8 cellular contexts compared by ENCODE assay signal in the genomic region with DNA sequence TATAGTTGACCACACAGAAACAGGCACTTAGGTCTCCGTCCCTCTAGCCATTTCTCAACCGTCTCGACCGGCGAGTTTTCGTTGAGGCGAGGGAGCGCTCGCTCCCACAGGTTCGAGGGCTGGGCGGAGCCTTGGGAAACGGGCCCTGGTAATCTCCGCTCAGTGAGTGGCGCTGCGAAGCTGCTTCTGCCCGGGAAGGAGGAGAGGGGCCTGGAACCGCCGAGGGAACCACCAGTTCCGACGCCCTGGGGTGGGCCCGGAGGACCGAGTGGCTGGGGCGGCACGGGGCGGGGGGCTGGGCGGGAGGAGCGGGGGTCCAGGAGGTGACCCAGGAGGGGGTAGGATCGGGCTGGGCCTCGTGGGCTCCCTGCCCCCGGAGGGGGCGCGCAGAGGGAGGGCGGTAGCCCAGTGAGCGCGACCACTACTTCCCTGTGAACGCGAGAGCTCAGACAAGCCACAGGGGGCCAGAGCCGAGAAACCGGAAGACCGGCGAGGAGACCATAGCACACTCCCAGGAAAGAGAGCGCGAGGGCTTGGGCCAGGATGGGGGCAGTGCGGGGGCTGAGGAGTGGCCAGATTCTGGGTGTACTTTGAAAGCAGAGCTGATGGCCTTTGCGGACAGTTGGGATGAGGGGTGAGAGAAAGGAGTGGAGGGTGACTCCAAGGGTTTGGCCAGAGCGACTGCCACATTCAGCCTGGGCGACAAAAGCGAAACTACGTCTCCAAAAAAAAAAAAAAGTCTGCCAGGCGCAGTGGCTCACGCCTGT. TPM values are rescaled to one million over a fixed set of nuclear protein-coding genes. Genes with fewer than 3 reads are reported as not detected.
DNase-seq lines count a peak whose midpoint lies in the region; ATAC-seq, FAIRE-seq and TF ChIP-seq lines count a peak whose summit lies in the region.

No MANE protein-coding gene starts in this region.

- H3K4me1 ChIP-seq in SJSA1 (replicated peaks) (peaks cover 35% of the 10 kb centered on the region), testis (peaks cover 23% of the 10 kb centered on the region)

- H3K27me3 Mint-ChIP-seq in activated naive CD4-positive, alpha-beta T cell treated with anti-CD3 and anti-CD28 coated beads, Interleukin-2, amount 10 ng/mL, durations not matched to agents 7 days and 5 days = peaks cover 4% of the 10 kb centered on the region
- peaks cover 8% of the 10 kb centered on the region for H3K27me3 Mint-ChIP-seq in neural crest cell (ENCODE audit: low read depth)

- H3K4me3 ChIP-seq in SJSA1 (peak overlapping the region; percentile 39), testis (peak overlapping the region; percentile 66 to 67)

- TF ChIP-seq POLR2A in testis (IDR thresholded peaks at IDR 0.05) = no peak

- H3K27ac ChIP-seq in SJSA1 (peak overlapping the region; percentile 100), testis (peak overlapping the region; percentile 99 to 100)

- TF ChIP-seq CTCF in neural crest cell (conservative IDR thresholded peaks at IDR 0.05) (no peak), testis (IDR thresholded peaks at IDR 0.05) (no peak)

- no peaks in the 10 kb centered on the region for H3K9me3 Mint-ChIP-seq in activated naive CD4-positive, alpha-beta T cell treated with anti-CD3 and anti-CD28 coated beads, Interleukin-2, amount 10 ng/mL, durations not matched to agents 7 days and 5 days
- no peaks in the 10 kb centered on the region for H3K9me3 Mint-ChIP-seq in neural crest cell

- peak overlapping the region; percentile 94 for H3K4me3 Mint-ChIP-seq in activated naive CD4-positive, alpha-beta T cell treated with anti-CD3 and anti-CD28 coated beads, Interleukin-2, amount 10 ng/mL, durations not matched to agents 7 days and 5 days
- peak overlapping the region; percentile 82 for H3K4me3 Mint-ChIP-seq in neural crest cell

- H3K36me3 ChIP-seq in SJSA1 (no peaks in the 10 kb centered on the region), testis (ENCODE audit: low read depth, missing control alignments) (no peaks in the 10 kb centered on the region)

- H3K27ac Mint-ChIP-seq in activated naive CD4-positive, alpha-beta T cell treated with anti-CD3 and anti-CD28 coated beads, Interleukin-2, amount 10 ng/mL, durations not matched to agents 7 days and 5 days = peak overlapping the region; percentile 99
- H3K27ac Mint-ChIP-seq in neural crest cell (ENCODE audit: unreplicated experiment) = peak overlapping the region; percentile 100

- ATAC-seq in GM18909 (IDR thresholded peaks at IDR 0.05; ENCODE audit: poor library complexity, unreplicated experiment) = no peak

- intact Hi-C loops in testis (cut with DNase I; ENCODE audit: low total_unique reads) = no loop called here

- H3K9me3 ChIP-seq in SJSA1 (replicated peaks) (no peaks in the 10 kb centered on the region), testis (no peaks in the 10 kb centered on the region)

- CTCF ChIA-PET in activated naive CD4-positive, alpha-beta T cell treated with anti-CD3 and anti-CD28 coated beads, Interleukin-2, amount 10 ng/mL, durations not matched to agents 7 days and 5 days (lab: Charles Lee) = interaction anchor here (0.7 to 3.5 kb wide), 9 partner anchors 12 to 114 kb away, joined by 3 to 26 read pairs (median 4); a partner anchor contains a TSS

- H3K27me3 ChIP-seq in SJSA1 (replicated peaks) = no peaks in the 10 kb centered on the region
- no peaks in the 10 kb centered on the region for H3K27me3 ChIP-seq in testis

- WGBS in testis, 2 donors = 0 to 2% methylated on average over 39 to 51 of the region's 51 CpGs

- H3K36me3 Mint-ChIP-seq in activated naive CD4-positive, alpha-beta T cell treated with anti-CD3 and anti-CD28 coated beads, Interleukin-2, amount 10 ng/mL, durations not matched to agents 7 days and 5 days = no peaks in the 10 kb centered on the region
- H3K36me3 Mint-ChIP-seq in neural crest cell (ENCODE audit: low read depth) = no peaks in the 10 kb centered on the region

- H3K4me1 Mint-ChIP-seq in activated naive CD4-positive, alpha-beta T cell treated with anti-CD3 and anti-CD28 coated beads, Interleukin-2, amount 10 ng/mL, durations not matched to agents 7 days and 5 days = peaks cover 51% of the 10 kb centered on the region
- H3K4me1 Mint-ChIP-seq in neural crest cell = peaks cover 52% of the 10 kb centered on the region

- peak; percentile 70 for FAIRE-seq in GM18507 (lab: Jason Lieb, UNC)
- FAIRE-seq in frontal cortex (lab: Jason Lieb, UNC) = no peak

- no peak for DNase-seq in GM18507 (ENCODE audit: extremely low spot score, insufficient read length, low read depth)
- peak; percentile 84 for DNase-seq in M059J (ENCODE audit: low read depth)
- DNase-seq in SJSA1 (ENCODE audit: low read depth in 1 of 2, low spot score in 2 of 2) = peak; percentile 95 to 96
- peak; percentile 76 for DNase-seq in activated naive CD4-positive, alpha-beta T cell treated with anti-CD3 and anti-CD28 coated beads, Interleukin-2, amount 10 ng/mL, durations not matched to agents 7 days and 5 days
- DNase-seq in frontal cortex (ENCODE audit: low spot score in 2 of 2) = peak; percentile 56 to 63
- peak; percentile 53 for DNase-seq in neural crest cell (ENCODE audit: low read depth, low spot score)
- DNase-seq in testis = peak; percentile 78

RNA-seq across cellular contexts. Expression of a gene that starts 29.9 kb away (rescaled TPM):
- 15.1 and 18.4 TPM in 2 replicates for total RNA-seq in M059J (2014; rRNA removed; shearing (Covaris generic))
- total RNA-seq in SJSA1 (2014; rRNA removed; shearing (Covaris generic)) = 21.2 and 28.0 TPM in 2 replicates
- total RNA-seq in frontal cortex (39.5 TPM), neural crest cell (13.8 and 14.2 TPM in 2 replicates), testis (10 to 100 TPM; 26.5 to 45.6 TPM)
- polyA plus RNA-seq in testis (ENCODE audit: insufficient read depth, low read depth, low replicate concordance) = 48.2 TPM
